10 cellular contexts compared by ENCODE assay signal in the genomic region with DNA sequence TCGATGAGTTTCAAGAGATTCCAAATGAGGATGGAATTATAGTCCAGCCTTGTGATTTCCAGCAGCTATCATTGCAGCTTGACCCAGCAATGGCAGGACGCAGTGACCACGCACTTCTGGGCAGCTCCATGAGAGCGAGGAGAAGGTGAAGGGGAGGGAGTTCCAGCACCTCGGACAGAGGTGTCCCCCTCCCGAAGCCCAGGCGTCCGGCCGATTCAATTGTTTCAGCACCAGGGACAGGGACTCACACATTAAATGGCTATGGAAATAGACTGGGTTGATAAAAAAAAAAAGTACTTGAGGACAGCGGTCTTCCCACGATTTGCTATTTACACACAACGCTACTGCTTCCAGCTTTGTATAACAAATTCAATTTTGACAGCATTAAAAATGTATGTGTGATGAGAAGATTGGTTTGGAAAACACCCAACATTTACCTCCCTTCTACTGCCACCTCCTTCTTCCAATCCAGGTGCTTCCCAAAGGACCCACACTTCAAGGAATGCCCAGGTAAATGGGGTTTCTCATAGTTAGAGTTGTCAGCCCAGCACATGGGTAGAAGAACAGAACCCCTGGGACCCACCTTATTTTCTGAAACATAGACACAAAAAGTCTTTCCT.
A peak's percentile ranks its signal among the peaks of the same experiment; 100 is the strongest.
DNase-seq lines count a peak whose midpoint lies in the region; ATAC-seq, FAIRE-seq and TF ChIP-seq lines count a peak whose summit lies in the region.
"Had no signal": no experiment of that assay in that cellular context is flagged by ENCODE, and none has a peak within 500 bp of the region (broad histone marks: within the 10 kb centered on the region; RNA-seq: fewer than 3 reads in every experiment).

No MANE protein-coding gene starts in this region.

- H3K27me3 ChIP-seq in HepG2 (ENCODE audit: control insufficient read depth in 1 of 2, insufficient read depth in 2 of 2, low read length in 2 of 2) (peaks cover 0 to 10% of the 10 kb centered on the region in 2 experiments; a peak in 2 of 5 replicates), vagina (no peaks in the 10 kb centered on the region)
- H3K27me3 ChIP-seq: upper lobe of left lung had no signal

- intact Hi-C loops in HepG2 (cut with micrococcal nuclease; ENCODE audit: unreplicated experiment) (no loop called here), vagina (cut with DNase I) (no loop called here)

- TF ChIP-seq RAD21 in HepG2 (CRISPR knock-in tag; IDR thresholded peaks at IDR 0.05): no peak; the same call in 1 of the 2 replicates

- TF ChIP-seq CTCF in HepG2 (CRISPR knock-in tag; IDR thresholded peaks at IDR 0.05) (no peak), vagina (IDR thresholded peaks at IDR 0.05) (no peak)

- H3K4me1 ChIP-seq in HepG2 (ENCODE audit: insufficient read depth, low read length) (no peaks in the 10 kb centered on the region), vagina (no peaks in the 10 kb centered on the region)
- H3K4me1 ChIP-seq: upper lobe of left lung had no signal

- H3K79me2 ChIP-seq in HepG2 (ENCODE audit: insufficient read depth, low read length): no peaks in the 10 kb centered on the region

- POLR2A ChIA-PET in HepG2 (lab: Yijun Ruan, JAX): no interaction called here

- ATAC-seq in HepG2: peak; percentile 59; the same call in 2 of the 3 replicates
- no peak for ATAC-seq in HG02981 (IDR thresholded peaks at IDR 0.05; ENCODE audit: unreplicated experiment)

- 15% methylated on average over 12 of the region's 12 CpGs for WGBS in HepG2 (ENCODE audit: low lambda C conversion rate)

- DNase-seq in GM03348 (ENCODE audit: low spot score) (peak; percentile 84), NOMO-1 (lab: John Stamatoyannopoulos, UW; ENCODE audit: unreplicated experiment in 2 of 2) (peak; percentile 35 to 65), T47D (ENCODE audit: low read depth in 1 of 2, low spot score in 1 of 2) (peak; percentile 50 to 92), HepG2 (ENCODE audit: low spot score) (peak; percentile 68), vagina (ENCODE audit: extremely low spot score in 2 of 2) (no peak), GM19240 (ENCODE audit: insufficient read length, low spot score) (no peak), NCI-H2107 (lab: John Stamatoyannopoulos, UW) (no peak)

- H3K9me3 ChIP-seq in HepG2 (ENCODE audit: low read length) (no peaks in the 10 kb centered on the region), vagina (no peaks in the 10 kb centered on the region)
- H3K9me3 ChIP-seq: upper lobe of left lung had no signal

- TF ChIP-seq EP300 in HepG2 (IDR thresholded peaks at IDR 0.05; ENCODE audit: low read depth in 2 of 2, low read length in 2 of 2): no peak
- TF ChIP-seq EP300 in HepG2 (CRISPR knock-in tag; IDR thresholded peaks at IDR 0.05; ENCODE audit: borderline replicate concordance): peak; percentile 38; the same call in 1 of the 2 replicates

- TF ChIP-seq POLR2A in HepG2 (IDR thresholded peaks at IDR 0.05; ENCODE audit: insufficient read depth in 1 of 2, low read depth in 2 of 2, low read length in 2 of 2): no peak
- TF ChIP-seq POLR2A in vagina (IDR thresholded peaks at IDR 0.05): no peak

- no peak overlapping the region for H3K9ac ChIP-seq in HepG2 (ENCODE audit: insufficient read depth, low read depth, low read length)

- no peak overlapping the region for H3K4me2 ChIP-seq in HepG2 (ENCODE audit: low read depth, low read length)

- CTCF ChIA-PET in HepG2 (lab: Yijun Ruan, JAX; ENCODE audit: low intra/inter-chr PET ratio, low total read pairs): no interaction called here

- H4K20me1 ChIP-seq in HepG2 (ENCODE audit: insufficient read depth, low read length): no peaks in the 10 kb centered on the region

- no peak overlapping the region for H2AFZ ChIP-seq in HepG2 (ENCODE audit: low read length)

- in situ Hi-C loops in T47D (cut with HindIII; ENCODE audit: low pct_unique_long_range_greater_than_20kb, low sequenced_read_pairs) (no loop called here), HepG2 (cut with HindIII; ENCODE audit: extremely low pct_ligation_motif_present, low pct_unique_long_range_greater_than_20kb) (no loop called here)

- BruUV-seq in HepG2 (replicated peaks; lab: Mats Ljungman, UMichigan): no TSS peak

- no peak overlapping the region for H3K27ac ChIP-seq in HepG2 (ENCODE audit: extremely low read length, insufficient read depth, low read length)
- no peak overlapping the region for H3K27ac ChIP-seq in vagina
- H3K27ac ChIP-seq: epithelial cell of prostate, upper lobe of left lung had no signal

- H3K4me3 ChIP-seq in HepG2 (replicated peaks in 1 of 3; ENCODE audit: insufficient read depth in 1 of 3, low read depth in 2 of 3, low read length in 3 of 3) (no peak overlapping the region), vagina (no peak overlapping the region)
- H3K4me3 ChIP-seq: upper lobe of left lung had no signal

- H3K36me3 ChIP-seq in HepG2 (replicated peaks in 1 of 2; ENCODE audit: control insufficient read depth in 1 of 2, insufficient read depth in 2 of 2, low read length in 2 of 2): no peaks in the 10 kb centered on the region
- no peaks in the 10 kb centered on the region for H3K36me3 ChIP-seq in vagina
- H3K36me3 ChIP-seq: upper lobe of left lung had no signal

- FAIRE-seq in HepG2 (lab: Jason Lieb, UNC): no peak

TF ChIP-seq in HepG2, 621 proteins besides CTCF, POLR2A, EP300 and RAD21 (continues in another document):
- TF ChIP-seq, protein P1, sequence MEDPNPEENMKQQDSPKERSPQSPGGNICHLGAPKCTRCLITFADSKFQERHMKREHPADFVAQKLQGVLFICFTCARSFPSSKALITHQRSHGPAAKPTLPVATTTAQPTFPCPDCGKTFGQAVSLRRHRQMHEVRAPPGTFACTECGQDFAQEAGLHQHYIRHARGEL (CRISPR knock-in tag; IDR thresholded peaks at IDR 0.05): no peak
- no peak for TF ChIP-seq HDAC1 (CRISPR knock-in tag; IDR thresholded peaks at IDR 0.05)
- TF ChIP-seq CENPX (CRISPR knock-in tag; IDR thresholded peaks at IDR 0.05): no peak
- TF ChIP-seq MLXIP (CRISPR knock-in tag; IDR thresholded peaks at IDR 0.05; ENCODE audit: borderline replicate concordance): peak; percentile 97
- peak; percentile 73 for TF ChIP-seq PATZ1 (CRISPR knock-in tag; IDR thresholded peaks at IDR 0.05)
- no peak for TF ChIP-seq SRSF1 (optimal IDR thresholded peaks at IDR 0.05; ENCODE audit: low read depth, low read length)
- no peak for TF ChIP-seq HNRNPH1 (optimal IDR thresholded peaks at IDR 0.05; ENCODE audit: low read depth, low read length)
- TF ChIP-seq RELA (CRISPR knock-in tag; IDR thresholded peaks at IDR 0.05): 0 out of 2 replicates have a peak, but pooled peaks have one; percentile 78
- TF ChIP-seq, protein P2, sequence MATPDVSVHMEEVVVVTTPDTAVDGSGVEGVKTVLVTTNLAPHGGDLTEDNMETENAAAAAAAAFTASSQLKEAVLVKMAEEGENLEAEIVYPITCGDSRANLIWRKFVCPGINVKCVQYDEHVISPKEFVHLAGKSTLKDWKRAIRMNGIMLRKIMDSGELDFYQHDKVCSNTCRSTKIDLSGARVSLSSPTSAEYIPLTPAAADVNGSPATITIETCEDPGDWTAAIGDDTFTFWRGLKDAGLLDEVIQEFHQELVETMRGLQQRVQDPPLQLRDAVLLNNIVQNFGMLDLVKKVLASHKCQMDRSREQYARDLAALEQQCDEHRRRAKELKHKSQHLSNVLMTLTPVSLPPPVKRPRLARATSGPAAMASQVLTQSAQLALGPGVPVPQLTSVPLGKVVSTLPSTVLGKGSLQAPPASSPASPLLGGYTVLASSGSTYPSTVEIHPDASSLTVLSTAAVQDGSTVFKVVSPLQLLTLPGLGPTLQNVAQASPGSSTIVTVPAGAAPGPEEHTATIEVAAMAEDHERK (CRISPR knock-in tag; IDR thresholded peaks at IDR 0.05; ENCODE audit: low read depth): no peak

Comparison
In these comparisons a context has a peak if more than half of its experiments do, and no peak if none do; other contexts are left out.
1. DNase-seq: peak in GM03348 (single experiment), NOMO-1 (2 of 2), T47D (2 of 2) and HepG2 (single experiment); none in vagina (0 of 2), GM19240 (single experiment) and NCI-H2107 (single experiment).